17 cellular contexts compared by ENCODE assay signal in the genomic region with DNA sequence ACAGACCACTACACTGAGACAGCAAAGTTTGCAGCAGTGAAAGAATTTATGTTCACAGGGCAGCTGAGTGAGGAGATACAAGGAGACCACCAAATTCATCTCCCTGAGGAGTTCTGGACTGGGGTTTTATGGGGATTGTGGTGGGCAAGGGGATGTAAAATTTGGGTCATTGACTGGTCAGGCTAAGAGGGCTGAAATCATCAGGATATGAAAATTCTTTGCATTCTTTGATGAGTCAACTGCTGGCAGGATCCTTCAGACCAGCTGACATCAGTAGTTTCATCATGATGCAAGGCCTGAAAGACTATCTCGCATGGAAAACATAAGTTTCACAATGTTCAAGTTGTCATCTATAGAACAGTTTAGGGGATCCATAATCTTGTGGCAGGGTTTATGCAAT.
DNase-seq lines count a peak whose midpoint lies in the region; ATAC-seq and TF ChIP-seq lines count a peak whose summit lies in the region.
"Had no signal": no experiment of that assay in that cellular context is flagged by ENCODE, and none has a peak within 500 bp of the region (broad histone marks: within the 10 kb centered on the region; RNA-seq: fewer than 3 reads in every experiment).

No MANE protein-coding gene starts in this region.

- no peak overlapping the region for H3K4me3 ChIP-seq in breast epithelium
- no peak overlapping the region for H3K4me3 ChIP-seq in colonic mucosa
- H3K4me3 ChIP-seq: A549, lung had no signal

- BruUV-seq in MCF 10A (replicated peaks; lab: Mats Ljungman, UMichigan): no TSS peak

- ATAC-seq in foreskin keratinocyte (no peak), HG03175 (IDR thresholded peaks at IDR 0.05; ENCODE audit: unreplicated experiment) (no peak), GM19023 (IDR thresholded peaks at IDR 0.05; ENCODE audit: unreplicated experiment) (no peak)
- ATAC-seq: A549; stimulated activated naive CD8-positive, alpha-beta T cell treated with anti-CD3 and anti-CD28 coated beads, Interleukin-15, amount 100 ng/mL, for 72 hours; WTC11 had no signal

- H3K27ac ChIP-seq in breast epithelium (no peak overlapping the region), foreskin keratinocyte (no peak overlapping the region), colonic mucosa (no peak overlapping the region)
- H3K27ac ChIP-seq: A549 had no signal

- intact Hi-C loops in MCF 10A (cut with micrococcal nuclease) (no loop called here), breast epithelium (cut with DNase I; ENCODE audit: low total_unique reads) (no loop called here), colonic mucosa (cut with DNase I) (no loop called here)

- peak overlapping the region; percentile 58 for H3K27ac Mint-ChIP-seq in MCF 10A (ENCODE audit: low read depth, unreplicated experiment)
- H3K27ac Mint-ChIP-seq: endodermal cell; stimulated activated naive CD8-positive, alpha-beta T cell treated with anti-CD3 and anti-CD28 coated beads, Interleukin-15, amount 100 ng/mL, for 72 hours; WTC11 had no signal

- no peaks in the 10 kb centered on the region for H3K9me3 ChIP-seq in breast epithelium
- H3K9me3 ChIP-seq in colonic mucosa: no peaks in the 10 kb centered on the region
- H3K9me3 ChIP-seq: A549 had no signal

- CTCF ChIA-PET in MCF 10A (lab: Yijun Ruan, JAX): no interaction called here

- POLR2A ChIA-PET in MCF 10A (lab: Yijun Ruan, JAX): no interaction called here

- H3K36me3 Mint-ChIP-seq in MCF 10A (ENCODE audit: insufficient read depth, unreplicated experiment): no peaks in the 10 kb centered on the region
- H3K36me3 Mint-ChIP-seq: WTC11 had no signal

- H3K4me3 Mint-ChIP-seq in MCF 10A (ENCODE audit: unreplicated experiment): no peak overlapping the region
- H3K4me3 Mint-ChIP-seq: endodermal cell; stimulated activated naive CD8-positive, alpha-beta T cell treated with anti-CD3 and anti-CD28 coated beads, Interleukin-15, amount 100 ng/mL, for 72 hours; WTC11 had no signal

- no peaks in the 10 kb centered on the region for H3K36me3 ChIP-seq in breast epithelium
- no peaks in the 10 kb centered on the region for H3K36me3 ChIP-seq in colonic mucosa

- H3K4me1 Mint-ChIP-seq in MCF 10A (ENCODE audit: insufficient read depth, unreplicated experiment): peaks cover 10% of the 10 kb centered on the region
- H3K4me1 Mint-ChIP-seq: endodermal cell; stimulated activated naive CD8-positive, alpha-beta T cell treated with anti-CD3 and anti-CD28 coated beads, Interleukin-15, amount 100 ng/mL, for 72 hours; WTC11 had no signal

- peak; percentile 73 for DNase-seq in MCF 10A (ENCODE audit: unreplicated experiment)
- DNase-seq in breast epithelium (ENCODE audit: low spot score in 2 of 2): no peak
- DNase-seq in amniotic epithelial cell (ENCODE audit: low read depth): peak; percentile 44
- DNase-seq in foreskin keratinocyte: peak; percentile 16 to 61
- no peak for DNase-seq in COLO668 (lab: John Stamatoyannopoulos, UW; ENCODE audit: unreplicated experiment)
- no peak for DNase-seq in colonic mucosa
- DNase-seq: activated naive CD4-positive, alpha-beta T cell; caudate nucleus; endodermal cell; GF-D8; NCI-H2171; stimulated activated naive CD8-positive, alpha-beta T cell treated with anti-CD3 and anti-CD28 coated beads, Interleukin-15, amount 100 ng/mL, for 72 hours had no signal

- H3K9me3 Mint-ChIP-seq in MCF 10A (ENCODE audit: unreplicated experiment): peaks cover 8% of the 10 kb centered on the region
- H3K9me3 Mint-ChIP-seq: endodermal cell had no signal

- no peak for TF ChIP-seq POLR2A in breast epithelium (IDR thresholded peaks at IDR 0.05)

- no peak overlapping the region for H3K9ac ChIP-seq in colonic mucosa (ENCODE audit: low read depth in 2 of 2, low read length in 2 of 2)

- H3K27me3 ChIP-seq in breast epithelium (no peaks in the 10 kb centered on the region), foreskin keratinocyte (no peaks in the 10 kb centered on the region), colonic mucosa (no peaks in the 10 kb centered on the region)

- no peaks in the 10 kb centered on the region for H3K27me3 Mint-ChIP-seq in MCF 10A (ENCODE audit: insufficient read depth, unreplicated experiment)
- H3K27me3 Mint-ChIP-seq: stimulated activated naive CD8-positive, alpha-beta T cell treated with anti-CD3 and anti-CD28 coated beads, Interleukin-15, amount 100 ng/mL, for 72 hours had no signal

- no peaks in the 10 kb centered on the region for H3K4me1 ChIP-seq in breast epithelium
- no peaks in the 10 kb centered on the region for H3K4me1 ChIP-seq in foreskin keratinocyte
- H3K4me1 ChIP-seq in colonic mucosa: no peaks in the 10 kb centered on the region
- H3K4me1 ChIP-seq: A549 had no signal

- TF ChIP-seq CTCF in MCF 10A (IDR thresholded peaks at IDR 0.05; ENCODE audit: unreplicated experiment): no peak
- TF ChIP-seq CTCF in breast epithelium (IDR thresholded peaks at IDR 0.05): no peak
- TF ChIP-seq CTCF in foreskin keratinocyte (conservative IDR thresholded peaks at IDR 0.05): no peak
- TF ChIP-seq CTCF in colonic mucosa (IDR thresholded peaks at IDR 0.05): no peak

Comparison
In these comparisons a context has a peak if more than half of its experiments do, and no peak if none do; other contexts are left out.
1. DNase-seq: peak in MCF 10A (single experiment), amniotic epithelial cell (single experiment) and foreskin keratinocyte (2 of 2); none in breast epithelium (0 of 2), COLO668 (single experiment) and colonic mucosa (single experiment).